1 cellular context compared by ENCODE assay signal in the genomic region with DNA sequence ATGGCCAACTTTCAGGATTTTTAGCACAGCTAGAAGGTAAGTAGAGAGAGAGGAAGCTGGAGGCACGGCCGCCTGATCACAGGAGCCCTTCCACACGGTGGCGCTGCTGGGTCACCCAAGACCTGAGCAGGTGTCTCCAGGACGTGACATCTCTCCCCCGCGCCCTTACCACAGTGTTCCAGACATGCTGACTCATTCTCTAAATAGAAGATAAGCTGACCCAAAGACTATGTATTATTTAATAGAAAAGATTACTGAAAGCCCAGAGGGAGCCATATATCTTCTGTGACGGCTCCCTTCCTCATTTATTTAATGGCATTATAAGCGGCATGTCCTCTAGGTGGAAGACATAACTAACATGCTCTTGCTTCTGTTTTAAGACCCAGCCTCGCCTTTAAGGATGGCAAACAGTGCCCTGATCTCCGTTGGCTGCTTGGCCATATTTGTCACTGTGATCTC.
A peak's percentile ranks its signal among the peaks of the same experiment; 100 is the strongest.
TF ChIP-seq lines count a peak whose summit lies in the region.

No MANE protein-coding gene starts in this region.

TF ChIP-seq in HepG2, 621 proteins besides CTCF, POLR2A, EP300 and RAD21 (continued from another document and continues in another):
- TF ChIP-seq, protein P1, sequence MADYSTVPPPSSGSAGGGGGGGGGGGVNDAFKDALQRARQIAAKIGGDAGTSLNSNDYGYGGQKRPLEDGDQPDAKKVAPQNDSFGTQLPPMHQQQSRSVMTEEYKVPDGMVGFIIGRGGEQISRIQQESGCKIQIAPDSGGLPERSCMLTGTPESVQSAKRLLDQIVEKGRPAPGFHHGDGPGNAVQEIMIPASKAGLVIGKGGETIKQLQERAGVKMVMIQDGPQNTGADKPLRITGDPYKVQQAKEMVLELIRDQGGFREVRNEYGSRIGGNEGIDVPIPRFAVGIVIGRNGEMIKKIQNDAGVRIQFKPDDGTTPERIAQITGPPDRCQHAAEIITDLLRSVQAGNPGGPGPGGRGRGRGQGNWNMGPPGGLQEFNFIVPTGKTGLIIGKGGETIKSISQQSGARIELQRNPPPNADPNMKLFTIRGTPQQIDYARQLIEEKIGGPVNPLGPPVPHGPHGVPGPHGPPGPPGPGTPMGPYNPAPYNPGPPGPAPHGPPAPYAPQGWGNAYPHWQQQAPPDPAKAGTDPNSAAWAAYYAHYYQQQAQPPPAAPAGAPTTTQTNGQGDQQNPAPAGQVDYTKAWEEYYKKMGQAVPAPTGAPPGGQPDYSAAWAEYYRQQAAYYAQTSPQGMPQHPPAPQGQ (CRISPR knock-in tag; IDR thresholded peaks at IDR 0.05; ENCODE audit: borderline replicate concordance), result no peak
- TF ChIP-seq GFI1 (CRISPR knock-in tag; IDR thresholded peaks at IDR 0.05; ENCODE audit: borderline replicate concordance) (peak; percentile 43; the same call in 1 of the 2 replicates), HDAC1 (CRISPR knock-in tag; IDR thresholded peaks at IDR 0.05) (no peak; the same call in 1 of the 2 replicates), ZNF446 (CRISPR knock-in tag; IDR thresholded peaks at IDR 0.05) (no peak), SKI (IDR thresholded peaks at IDR 0.05; ENCODE audit: partially characterized antibody) (no peak), PITX1 (CRISPR knock-in tag; IDR thresholded peaks at IDR 0.05) (peak; percentile 56; the same call in 1 of the 2 replicates), ZNF775 (CRISPR knock-in tag; IDR thresholded peaks at IDR 0.05; ENCODE audit: borderline replicate concordance) (no peak), PHF20 (CRISPR knock-in tag; IDR thresholded peaks at IDR 0.05) (no peak), ZNF615 (CRISPR knock-in tag; IDR thresholded peaks at IDR 0.05; ENCODE audit: borderline replicate concordance) (peak; percentile 75; the same call in 1 of the 2 replicates), HNRNPK (IDR thresholded peaks at IDR 0.05; ENCODE audit: low read depth, low read length, poor library complexity, severe bottlenecking) (no peak), TEAD2 (CRISPR knock-in tag; IDR thresholded peaks at IDR 0.05) (no peak), HOXA3 (CRISPR knock-in tag; IDR thresholded peaks at IDR 0.05) (peak; percentile 61; the same call in 1 of the 2 replicates), FOXC1 (CRISPR knock-in tag; IDR thresholded peaks at IDR 0.05; ENCODE audit: borderline replicate concordance) (no peak), MED8 (CRISPR knock-in tag; IDR thresholded peaks at IDR 0.05; ENCODE audit: insufficient replicate concordance) (no peak), ARHGAP35 (CRISPR knock-in tag; IDR thresholded peaks at IDR 0.05; ENCODE audit: borderline replicate concordance) (no peak), TMF1 (CRISPR knock-in tag; IDR thresholded peaks at IDR 0.05; ENCODE audit: low read depth) (no peak), NBN (conservative IDR thresholded peaks at IDR 0.05) (no peak), ZNF546 (CRISPR knock-in tag; conservative IDR thresholded peaks at IDR 0.05) (no peak), ZFYVE20 (CRISPR knock-in tag; IDR thresholded peaks at IDR 0.05; ENCODE audit: borderline replicate concordance, low read depth) (no peak)
- TF ChIP-seq, protein P2, sequence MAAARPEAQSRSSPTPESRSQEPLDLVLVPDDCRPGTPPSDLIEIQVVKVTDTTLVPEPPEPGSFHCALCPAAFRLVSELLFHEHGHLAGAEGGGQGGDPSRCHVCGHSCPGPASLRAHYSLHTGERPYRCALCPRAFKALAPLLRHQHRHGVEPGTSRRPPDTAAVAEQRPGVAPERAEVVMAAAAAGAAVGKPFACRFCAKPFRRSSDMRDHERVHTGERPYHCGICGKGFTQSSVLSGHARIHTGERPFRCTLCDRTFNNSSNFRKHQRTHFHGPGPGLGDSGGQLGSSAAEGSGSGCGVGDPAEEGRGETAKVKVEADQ (CRISPR knock-in tag; IDR thresholded peaks at IDR 0.05; ENCODE audit: borderline replicate concordance), result no peak
- TF ChIP-seq, protein P3, sequence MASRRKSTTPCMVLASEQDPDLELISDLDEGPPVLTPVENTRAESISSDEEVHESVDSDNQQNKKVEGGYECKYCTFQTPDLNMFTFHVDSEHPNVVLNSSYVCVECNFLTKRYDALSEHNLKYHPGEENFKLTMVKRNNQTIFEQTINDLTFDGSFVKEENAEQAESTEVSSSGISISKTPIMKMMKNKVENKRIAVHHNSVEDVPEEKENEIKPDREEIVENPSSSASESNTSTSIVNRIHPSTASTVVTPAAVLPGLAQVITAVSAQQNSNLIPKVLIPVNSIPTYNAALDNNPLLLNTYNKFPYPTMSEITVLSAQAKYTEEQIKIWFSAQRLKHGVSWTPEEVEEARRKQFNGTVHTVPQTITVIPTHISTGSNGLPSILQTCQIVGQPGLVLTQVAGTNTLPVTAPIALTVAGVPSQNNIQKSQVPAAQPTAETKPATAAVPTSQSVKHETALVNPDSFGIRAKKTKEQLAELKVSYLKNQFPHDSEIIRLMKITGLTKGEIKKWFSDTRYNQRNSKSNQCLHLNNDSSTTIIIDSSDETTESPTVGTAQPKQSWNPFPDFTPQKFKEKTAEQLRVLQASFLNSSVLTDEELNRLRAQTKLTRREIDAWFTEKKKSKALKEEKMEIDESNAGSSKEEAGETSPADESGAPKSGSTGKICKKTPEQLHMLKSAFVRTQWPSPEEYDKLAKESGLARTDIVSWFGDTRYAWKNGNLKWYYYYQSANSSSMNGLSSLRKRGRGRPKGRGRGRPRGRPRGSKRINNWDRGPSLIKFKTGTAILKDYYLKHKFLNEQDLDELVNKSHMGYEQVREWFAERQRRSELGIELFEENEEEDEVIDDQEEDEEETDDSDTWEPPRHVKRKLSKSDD (CRISPR knock-in tag; IDR thresholded peaks at IDR 0.05; ENCODE audit: low read depth), result no peak
- TF ChIP-seq, protein P4, sequence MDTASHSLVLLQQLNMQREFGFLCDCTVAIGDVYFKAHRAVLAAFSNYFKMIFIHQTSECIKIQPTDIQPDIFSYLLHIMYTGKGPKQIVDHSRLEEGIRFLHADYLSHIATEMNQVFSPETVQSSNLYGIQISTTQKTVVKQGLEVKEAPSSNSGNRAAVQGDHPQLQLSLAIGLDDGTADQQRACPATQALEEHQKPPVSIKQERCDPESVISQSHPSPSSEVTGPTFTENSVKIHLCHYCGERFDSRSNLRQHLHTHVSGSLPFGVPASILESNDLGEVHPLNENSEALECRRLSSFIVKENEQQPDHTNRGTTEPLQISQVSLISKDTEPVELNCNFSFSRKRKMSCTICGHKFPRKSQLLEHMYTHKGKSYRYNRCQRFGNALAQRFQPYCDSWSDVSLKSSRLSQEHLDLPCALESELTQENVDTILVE (CRISPR knock-in tag; IDR thresholded peaks at IDR 0.05), result no peak
- TF ChIP-seq, protein P5, sequence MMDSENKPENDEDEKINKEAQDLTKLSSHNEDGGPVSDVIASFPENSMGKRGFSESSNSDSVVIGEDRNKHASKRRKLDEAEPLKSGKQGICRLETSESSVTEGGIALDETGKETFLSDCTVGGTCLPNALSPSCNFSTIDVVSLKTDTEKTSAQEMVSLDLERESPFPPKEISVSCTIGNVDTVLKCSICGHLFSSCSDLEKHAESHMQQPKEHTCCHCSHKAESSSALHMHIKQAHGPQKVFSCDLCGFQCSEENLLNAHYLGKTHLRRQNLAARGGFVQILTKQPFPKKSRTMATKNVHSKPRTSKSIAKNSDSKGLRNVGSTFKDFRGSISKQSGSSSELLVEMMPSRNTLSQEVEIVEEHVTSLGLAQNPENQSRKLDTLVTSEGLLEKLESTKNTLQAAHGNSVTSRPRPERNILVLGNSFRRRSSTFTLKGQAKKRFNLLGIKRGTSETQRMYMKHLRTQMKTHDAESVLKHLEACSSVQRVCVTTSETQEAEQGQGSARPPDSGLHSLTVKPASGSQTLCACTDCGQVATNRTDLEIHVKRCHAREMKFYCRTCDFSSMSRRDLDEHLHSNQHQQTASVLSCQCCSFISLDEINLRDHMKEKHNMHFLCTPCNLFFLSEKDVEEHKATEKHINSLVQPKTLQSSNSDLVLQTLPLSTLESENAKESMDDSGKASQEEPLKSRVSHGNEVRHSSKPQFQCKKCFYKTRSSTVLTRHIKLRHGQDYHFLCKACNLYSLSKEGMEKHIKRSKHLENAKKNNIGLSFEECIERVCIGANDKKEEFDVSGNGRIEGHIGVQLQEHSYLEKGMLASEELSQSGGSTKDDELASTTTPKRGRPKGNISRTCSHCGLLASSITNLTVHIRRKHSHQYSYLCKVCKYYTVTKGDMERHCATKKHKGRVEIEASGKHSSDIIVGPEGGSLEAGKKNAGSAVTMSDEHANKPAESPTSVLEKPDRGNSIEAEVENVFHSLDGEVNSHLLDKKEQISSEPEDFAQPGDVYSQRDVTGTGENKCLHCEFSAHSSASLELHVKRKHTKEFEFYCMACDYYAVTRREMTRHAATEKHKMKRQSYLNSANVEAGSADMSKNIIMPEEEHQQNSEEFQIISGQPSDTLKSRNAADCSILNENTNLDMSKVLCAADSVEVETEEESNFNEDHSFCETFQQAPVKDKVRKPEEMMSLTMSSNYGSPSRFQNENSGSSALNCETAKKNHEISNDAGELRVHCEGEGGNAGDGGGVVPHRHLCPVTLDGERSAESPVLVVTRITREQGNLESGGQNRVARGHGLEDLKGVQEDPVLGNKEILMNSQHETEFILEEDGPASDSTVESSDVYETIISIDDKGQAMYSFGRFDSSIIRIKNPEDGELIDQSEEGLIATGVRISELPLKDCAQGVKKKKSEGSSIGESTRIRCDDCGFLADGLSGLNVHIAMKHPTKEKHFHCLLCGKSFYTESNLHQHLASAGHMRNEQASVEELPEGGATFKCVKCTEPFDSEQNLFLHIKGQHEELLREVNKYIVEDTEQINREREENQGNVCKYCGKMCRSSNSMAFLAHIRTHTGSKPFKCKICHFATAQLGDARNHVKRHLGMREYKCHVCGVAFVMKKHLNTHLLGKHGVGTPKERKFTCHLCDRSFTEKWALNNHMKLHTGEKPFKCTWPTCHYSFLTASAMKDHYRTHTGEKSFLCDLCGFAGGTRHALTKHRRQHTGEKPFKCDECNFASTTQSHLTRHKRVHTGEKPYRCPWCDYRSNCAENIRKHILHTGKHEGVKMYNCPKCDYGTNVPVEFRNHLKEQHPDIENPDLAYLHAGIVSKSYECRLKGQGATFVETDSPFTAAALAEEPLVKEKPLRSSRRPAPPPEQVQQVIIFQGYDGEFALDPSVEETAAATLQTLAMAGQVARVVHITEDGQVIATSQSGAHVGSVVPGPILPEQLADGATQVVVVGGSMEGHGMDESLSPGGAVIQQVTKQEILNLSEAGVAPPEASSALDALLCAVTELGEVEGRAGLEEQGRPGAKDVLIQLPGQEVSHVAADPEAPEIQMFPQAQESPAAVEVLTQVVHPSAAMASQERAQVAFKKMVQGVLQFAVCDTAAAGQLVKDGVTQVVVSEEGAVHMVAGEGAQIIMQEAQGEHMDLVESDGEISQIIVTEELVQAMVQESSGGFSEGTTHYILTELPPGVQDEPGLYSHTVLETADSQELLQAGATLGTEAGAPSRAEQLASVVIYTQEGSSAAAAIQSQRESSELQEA (CRISPR knock-in tag; IDR thresholded peaks at IDR 0.05; ENCODE audit: not compliant biosample characterization), result no peak
- TF ChIP-seq, protein P6, sequence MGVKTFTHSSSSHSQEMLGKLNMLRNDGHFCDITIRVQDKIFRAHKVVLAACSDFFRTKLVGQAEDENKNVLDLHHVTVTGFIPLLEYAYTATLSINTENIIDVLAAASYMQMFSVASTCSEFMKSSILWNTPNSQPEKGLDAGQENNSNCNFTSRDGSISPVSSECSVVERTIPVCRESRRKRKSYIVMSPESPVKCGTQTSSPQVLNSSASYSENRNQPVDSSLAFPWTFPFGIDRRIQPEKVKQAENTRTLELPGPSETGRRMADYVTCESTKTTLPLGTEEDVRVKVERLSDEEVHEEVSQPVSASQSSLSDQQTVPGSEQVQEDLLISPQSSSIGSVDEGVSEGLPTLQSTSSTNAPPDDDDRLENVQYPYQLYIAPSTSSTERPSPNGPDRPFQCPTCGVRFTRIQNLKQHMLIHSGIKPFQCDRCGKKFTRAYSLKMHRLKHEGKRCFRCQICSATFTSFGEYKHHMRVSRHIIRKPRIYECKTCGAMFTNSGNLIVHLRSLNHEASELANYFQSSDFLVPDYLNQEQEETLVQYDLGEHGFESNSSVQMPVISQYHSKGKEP (CRISPR knock-in tag; IDR thresholded peaks at IDR 0.05), result no peak
- TF ChIP-seq, protein P7, sequence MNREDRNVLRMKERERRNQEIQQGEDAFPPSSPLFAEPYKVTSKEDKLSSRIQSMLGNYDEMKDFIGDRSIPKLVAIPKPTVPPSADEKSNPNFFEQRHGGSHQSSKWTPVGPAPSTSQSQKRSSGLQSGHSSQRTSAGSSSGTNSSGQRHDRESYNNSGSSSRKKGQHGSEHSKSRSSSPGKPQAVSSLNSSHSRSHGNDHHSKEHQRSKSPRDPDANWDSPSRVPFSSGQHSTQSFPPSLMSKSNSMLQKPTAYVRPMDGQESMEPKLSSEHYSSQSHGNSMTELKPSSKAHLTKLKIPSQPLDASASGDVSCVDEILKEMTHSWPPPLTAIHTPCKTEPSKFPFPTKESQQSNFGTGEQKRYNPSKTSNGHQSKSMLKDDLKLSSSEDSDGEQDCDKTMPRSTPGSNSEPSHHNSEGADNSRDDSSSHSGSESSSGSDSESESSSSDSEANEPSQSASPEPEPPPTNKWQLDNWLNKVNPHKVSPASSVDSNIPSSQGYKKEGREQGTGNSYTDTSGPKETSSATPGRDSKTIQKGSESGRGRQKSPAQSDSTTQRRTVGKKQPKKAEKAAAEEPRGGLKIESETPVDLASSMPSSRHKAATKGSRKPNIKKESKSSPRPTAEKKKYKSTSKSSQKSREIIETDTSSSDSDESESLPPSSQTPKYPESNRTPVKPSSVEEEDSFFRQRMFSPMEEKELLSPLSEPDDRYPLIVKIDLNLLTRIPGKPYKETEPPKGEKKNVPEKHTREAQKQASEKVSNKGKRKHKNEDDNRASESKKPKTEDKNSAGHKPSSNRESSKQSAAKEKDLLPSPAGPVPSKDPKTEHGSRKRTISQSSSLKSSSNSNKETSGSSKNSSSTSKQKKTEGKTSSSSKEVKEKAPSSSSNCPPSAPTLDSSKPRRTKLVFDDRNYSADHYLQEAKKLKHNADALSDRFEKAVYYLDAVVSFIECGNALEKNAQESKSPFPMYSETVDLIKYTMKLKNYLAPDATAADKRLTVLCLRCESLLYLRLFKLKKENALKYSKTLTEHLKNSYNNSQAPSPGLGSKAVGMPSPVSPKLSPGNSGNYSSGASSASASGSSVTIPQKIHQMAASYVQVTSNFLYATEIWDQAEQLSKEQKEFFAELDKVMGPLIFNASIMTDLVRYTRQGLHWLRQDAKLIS (CRISPR knock-in tag; IDR thresholded peaks at IDR 0.05), result no peak
- TF ChIP-seq, protein P8, sequence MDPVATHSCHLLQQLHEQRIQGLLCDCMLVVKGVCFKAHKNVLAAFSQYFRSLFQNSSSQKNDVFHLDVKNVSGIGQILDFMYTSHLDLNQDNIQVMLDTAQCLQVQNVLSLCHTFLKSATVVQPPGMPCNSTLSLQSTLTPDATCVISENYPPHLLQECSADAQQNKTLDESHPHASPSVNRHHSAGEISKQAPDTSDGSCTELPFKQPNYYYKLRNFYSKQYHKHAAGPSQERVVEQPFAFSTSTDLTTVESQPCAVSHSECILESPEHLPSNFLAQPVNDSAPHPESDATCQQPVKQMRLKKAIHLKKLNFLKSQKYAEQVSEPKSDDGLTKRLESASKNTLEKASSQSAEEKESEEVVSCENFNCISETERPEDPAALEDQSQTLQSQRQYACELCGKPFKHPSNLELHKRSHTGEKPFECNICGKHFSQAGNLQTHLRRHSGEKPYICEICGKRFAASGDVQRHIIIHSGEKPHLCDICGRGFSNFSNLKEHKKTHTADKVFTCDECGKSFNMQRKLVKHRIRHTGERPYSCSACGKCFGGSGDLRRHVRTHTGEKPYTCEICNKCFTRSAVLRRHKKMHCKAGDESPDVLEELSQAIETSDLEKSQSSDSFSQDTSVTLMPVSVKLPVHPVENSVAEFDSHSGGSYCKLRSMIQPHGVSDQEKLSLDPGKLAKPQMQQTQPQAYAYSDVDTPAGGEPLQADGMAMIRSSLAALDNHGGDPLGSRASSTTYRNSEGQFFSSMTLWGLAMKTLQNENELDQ (CRISPR knock-in tag; IDR thresholded peaks at IDR 0.05; ENCODE audit: borderline replicate concordance), result no peak
- TF ChIP-seq, protein P9, sequence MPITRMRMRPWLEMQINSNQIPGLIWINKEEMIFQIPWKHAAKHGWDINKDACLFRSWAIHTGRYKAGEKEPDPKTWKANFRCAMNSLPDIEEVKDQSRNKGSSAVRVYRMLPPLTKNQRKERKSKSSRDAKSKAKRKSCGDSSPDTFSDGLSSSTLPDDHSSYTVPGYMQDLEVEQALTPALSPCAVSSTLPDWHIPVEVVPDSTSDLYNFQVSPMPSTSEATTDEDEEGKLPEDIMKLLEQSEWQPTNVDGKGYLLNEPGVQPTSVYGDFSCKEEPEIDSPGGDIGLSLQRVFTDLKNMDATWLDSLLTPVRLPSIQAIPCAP (CRISPR knock-in tag; IDR thresholded peaks at IDR 0.05; ENCODE audit: low read depth), result no peak
